17 cellular contexts compared by ENCODE assay signal in the genomic region with DNA sequence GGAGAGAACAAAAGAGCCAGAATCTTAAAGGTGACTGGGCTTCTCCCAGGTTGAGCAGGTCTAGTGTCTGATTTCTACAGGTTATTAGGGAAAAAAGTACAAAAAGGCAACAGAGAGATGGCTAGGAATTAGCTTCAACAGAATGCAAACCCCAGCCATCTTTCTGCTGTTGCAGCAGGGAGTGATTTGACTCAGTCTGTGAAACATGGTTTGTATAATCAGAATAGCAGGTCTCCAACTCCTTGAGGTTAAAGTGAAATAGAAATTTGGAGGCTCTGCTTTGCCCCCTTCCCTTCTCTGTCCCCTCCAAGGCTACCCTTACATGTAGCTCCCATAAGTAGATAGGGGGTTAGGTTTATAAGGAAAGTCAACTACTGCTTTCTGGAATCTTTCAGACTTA.
DNase-seq lines count a peak whose midpoint lies in the region; ATAC-seq and TF ChIP-seq lines count a peak whose summit lies in the region.
"Had no signal": no experiment of that assay in that cellular context is flagged by ENCODE, and none has a peak within 500 bp of the region (broad histone marks: within the 10 kb centered on the region; RNA-seq: fewer than 3 reads in every experiment).

No MANE protein-coding gene starts in this region.

- H3K27me3 ChIP-seq in esophagus muscularis mucosa (no peaks in the 10 kb centered on the region), body of pancreas (no peaks in the 10 kb centered on the region), testis (no peaks in the 10 kb centered on the region)
- H3K27me3 ChIP-seq: adrenal gland had no signal

- ATAC-seq in GM21360 (IDR thresholded peaks at IDR 0.05; ENCODE audit: unreplicated experiment) (peak; percentile 45), HG03095 (IDR thresholded peaks at IDR 0.05; ENCODE audit: unreplicated experiment) (peak; percentile 49), GM21786 (IDR thresholded peaks at IDR 0.05; ENCODE audit: unreplicated experiment) (no peak), body of pancreas (no peak)

- H3K9me3 ChIP-seq in esophagus muscularis mucosa (no peaks in the 10 kb centered on the region), body of pancreas (no peaks in the 10 kb centered on the region), testis (no peaks in the 10 kb centered on the region)
- H3K9me3 ChIP-seq: adrenal gland had no signal

- no peak for TF ChIP-seq CTCF in esophagus muscularis mucosa (IDR thresholded peaks at IDR 0.05)
- no peak for TF ChIP-seq CTCF in body of pancreas (IDR thresholded peaks at IDR 0.05)
- TF ChIP-seq CTCF in testis (IDR thresholded peaks at IDR 0.05), result no peak

- no peak for TF ChIP-seq EP300 in esophagus muscularis mucosa (IDR thresholded peaks at IDR 0.05)

- H3K4me1 ChIP-seq in esophagus muscularis mucosa, result peaks cover 17 to 63% (median 46%) of the 10 kb centered on the region in 4 donors
- no peaks in the 10 kb centered on the region for H3K4me1 ChIP-seq in body of pancreas
- H3K4me1 ChIP-seq in testis, result peaks cover 11% of the 10 kb centered on the region
- H3K4me1 ChIP-seq: adrenal gland had no signal

- H3K36me3 ChIP-seq in esophagus muscularis mucosa (no peaks in the 10 kb centered on the region), body of pancreas (replicated peaks in 1 of 2; ENCODE audit: insufficient read depth in 1 of 2, low read depth in 2 of 2) (no peaks in the 10 kb centered on the region), testis (ENCODE audit: low read depth, missing control alignments) (no peaks in the 10 kb centered on the region)
- H3K36me3 ChIP-seq: adrenal gland had no signal

- TF ChIP-seq POLR2A in esophagus muscularis mucosa (IDR thresholded peaks at IDR 0.05; ENCODE audit: low read depth) (no peak), body of pancreas (IDR thresholded peaks at IDR 0.05) (no peak), testis (IDR thresholded peaks at IDR 0.05) (no peak)

- H3K27ac ChIP-seq in esophagus muscularis mucosa (replicated peaks in 1 of 4), result peak overlapping the region; percentile 73 to 84 (median 79)
- H3K27ac ChIP-seq in temporal lobe (ENCODE audit: low read depth, low read length), result peak overlapping the region; percentile 92
- H3K27ac ChIP-seq in body of pancreas, result no peak overlapping the region
- no peak overlapping the region for H3K27ac ChIP-seq in testis
- H3K27ac ChIP-seq: adrenal gland had no signal

- intact Hi-C loops in esophagus muscularis mucosa (cut with DNase I) (no loop called here), body of pancreas (cut with DNase I) (no loop called here), testis (cut with DNase I; ENCODE audit: low total_unique reads) (no loop called here)

- DNase-seq in esophagus muscularis mucosa (ENCODE audit: extremely low spot score), result no peak
- DNase-seq in body of pancreas, result no peak
- no peak for DNase-seq in testis
- no peak for DNase-seq in NOMO-1 treated with DMSO at 0.1 percent for 48 hours (lab: John Stamatoyannopoulos, UW; ENCODE audit: unreplicated experiment)
- DNase-seq: activated CD4-positive, alpha-beta T cell treated with anti-CD3 and anti-CD28 coated beads for 4 hours; activated effector memory CD4-positive, alpha-beta T cell treated with Interleukin-2 at 50 U/mL for 16 hours; adrenal gland; effector CD8-positive, alpha-beta T cell; NCI-H2081; NCI-H524 treated with DMSO at 0.1 percent for 48 hours; SHP77; stimulated activated naive B cell treated with anti-CD40 and anti-IgM and Interleukin-4, amounts not matched to agents 10 μg/mL and 1 μg/mL and 100 μg/mL, for 72 hours had no signal

- peak overlapping the region; percentile 31 to 44 (median 37) for H3K4me3 ChIP-seq in esophagus muscularis mucosa
- H3K4me3 ChIP-seq in body of pancreas, result no peak overlapping the region
- H3K4me3 ChIP-seq in testis, result no peak overlapping the region
- H3K4me3 ChIP-seq: adrenal gland, K562 had no signal

Comparison
In these comparisons a context has a peak if more than half of its experiments do, and no peak if none do; other contexts are left out.
1. ATAC-seq: peak in GM21360 (single experiment) and HG03095 (single experiment); none in GM21786 (single experiment) and body of pancreas (single experiment).
2. H3K27ac ChIP-seq: peak in esophagus muscularis mucosa (4 of 4) and temporal lobe (single experiment); none in body of pancreas (0 of 4) and testis (0 of 2).
3. H3K4me3 ChIP-seq: peak in esophagus muscularis mucosa (4 of 4); none in body of pancreas (0 of 2) and testis (0 of 2).